25 cellular contexts compared by ENCODE assay signal in genomic region chr1:245311887-245312286, GRCh38.
"Had no signal": no experiment of that assay in that cellular context is flagged by ENCODE, and none has a peak within 500 bp of the region (broad histone marks: within the 10 kb centered on the region; RNA-seq: fewer than 3 reads in every experiment).

No MANE protein-coding gene starts in this region.

- H3K9me3 ChIP-seq: adrenal gland, body of pancreas, esophagus muscularis mucosa, right lobe of liver, vagina had no signal

- H3K36me3 ChIP-seq: adrenal gland, esophagus muscularis mucosa, right lobe of liver, vagina had no signal

- H3K27ac ChIP-seq: adrenal gland, esophagus muscularis mucosa, right lobe of liver, vagina, VCaP had no signal

- H3K4me3 Mint-ChIP-seq: nephron had no signal

- ATAC-seq: body of pancreas; stimulated activated effector memory CD8-positive, alpha-beta T cell treated with anti-CD3 and anti-CD28 coated beads, Interleukin-12 subunit alpha, Interleukin-12 subunit beta, amount 100 ng/mL, for 72 hours had no signal

- FAIRE-seq: colon, TTC549 had no signal

- DNase-seq: activated CD4-positive, alpha-beta T cell treated with anti-CD3 and anti-CD28 coated beads for 4 hours; activated CD4-positive, alpha-beta T cell treated with anti-CD3 and anti-CD28 coated beads, Interleukin-2, amount 50 U/mL, for 4 hours; activated naive CD4-positive, alpha-beta T cell; activated T-cell treated with anti-CD3 and anti-CD28 coated beads for 4 hours; activated T-cell treated with anti-CD3 and anti-CD28 coated beads, Interleukin-2, amount 50 U/mL, for 72 hours; dermis blood vessel endothelial cell; effector CD4-positive, alpha-beta T cell; foreskin melanocyte; left ventricle myocardium superior; right lobe of liver; stimulated activated CD4-positive, alpha-beta T cell treated with anti-CD3 and anti-CD28 coated beads, Interleukin-12 subunit alpha, Interleukin-12 subunit beta, amount 100 ng/mL, for 4 hours; stimulated activated CD4-positive, alpha-beta T cell treated with anti-CD3 and anti-CD28 coated beads, Interleukin-4, amount 100 ng/mL, for 1 hour; T-helper 9 cell had no signal

- H3K36me3 Mint-ChIP-seq: activated naive CD4-positive, alpha-beta T cell treated with anti-CD3 and anti-CD28 coated beads, Interleukin-2, amount 50 U/mL, for 72 hours; stimulated activated effector memory CD8-positive, alpha-beta T cell treated with anti-CD3 and anti-CD28 coated beads, Interleukin-12 subunit alpha, Interleukin-12 subunit beta, amount 100 ng/mL, for 72 hours; type B pancreatic cell had no signal

- H3K27ac Mint-ChIP-seq: activated naive CD4-positive, alpha-beta T cell treated with anti-CD3 and anti-CD28 coated beads, Interleukin-2, amount 50 U/mL, for 72 hours; activated T-cell treated with anti-CD3 and anti-CD28 coated beads, Interleukin-2, amount 50 U/mL, for 72 hours; stimulated activated effector memory CD8-positive, alpha-beta T cell treated with anti-CD3 and anti-CD28 coated beads, Interleukin-12 subunit alpha, Interleukin-12 subunit beta, amount 100 ng/mL, for 72 hours; stimulated activated naive CD8-positive, alpha-beta T cell treated with anti-CD3 and anti-CD28 coated beads, Interleukin-15, Interleukin-2, amounts not matched to agents 100 ng/mL and 50 ng/mL, for 24 hours; type B pancreatic cell had no signal

- H3K4me3 ChIP-seq: adrenal gland, body of pancreas, esophagus muscularis mucosa, right lobe of liver, vagina had no signal

- H3K27me3 ChIP-seq: adrenal gland, esophagus muscularis mucosa, right lobe of liver, vagina had no signal

- H3K9me3 Mint-ChIP-seq: activated naive CD4-positive, alpha-beta T cell treated with anti-CD3 and anti-CD28 coated beads, Interleukin-2, amount 50 U/mL, for 72 hours; activated T-cell treated with anti-CD3 and anti-CD28 coated beads, Interleukin-2, amount 50 U/mL, for 72 hours; nephron; stimulated activated effector memory CD8-positive, alpha-beta T cell treated with anti-CD3 and anti-CD28 coated beads, Interleukin-12 subunit alpha, Interleukin-12 subunit beta, amount 100 ng/mL, for 72 hours; stimulated activated naive CD8-positive, alpha-beta T cell treated with anti-CD3 and anti-CD28 coated beads, Interleukin-15, Interleukin-2, amounts not matched to agents 100 ng/mL and 50 ng/mL, for 24 hours had no signal

- H3K4me1 ChIP-seq: body of pancreas, right lobe of liver, vagina had no signal
